In genomic region chr1:218366322-218367052, GRCh38 we compare ENCODE assay signal across 17 cellular contexts. TPM values are rescaled to one million over a fixed set of nuclear protein-coding genes. Genes with fewer than 3 reads are reported as not detected.
DNase-seq lines count a peak whose midpoint lies in the region; ATAC-seq and TF ChIP-seq lines count a peak whose summit lies in the region.
"Had no signal": no experiment of that assay in that cellular context is flagged by ENCODE, and none has a peak within 500 bp of the region (broad histone marks: within the 10 kb centered on the region; RNA-seq: fewer than 3 reads in every experiment).

No MANE protein-coding gene starts in this region.

- no peaks in the 10 kb centered on the region for H3K36me3 Mint-ChIP-seq in immature natural killer cell

- H3K27ac ChIP-seq in Panc1 (ENCODE audit: low read length) (peak overlapping the region; percentile 100), left lung (no peak overlapping the region)
- H3K27ac ChIP-seq: parathyroid adenoma had no signal

- H3K4me3 ChIP-seq in Panc1 (ENCODE audit: low read depth in 2 of 2, low read length in 2 of 2): no peak overlapping the region
- no peak overlapping the region for H3K4me3 ChIP-seq in left lung
- H3K4me3 ChIP-seq: mucosa of descending colon had no signal

- no peak overlapping the region for H3K4me3 Mint-ChIP-seq in immature natural killer cell
- H3K4me3 Mint-ChIP-seq: activated naive CD8-positive, alpha-beta T cell treated with anti-CD3 and anti-CD28 coated beads for 36 hours; central memory CD8-positive, alpha-beta T cell had no signal

- no peak overlapping the region for H3K27ac Mint-ChIP-seq in immature natural killer cell
- H3K27ac Mint-ChIP-seq: activated naive CD8-positive, alpha-beta T cell treated with anti-CD3 and anti-CD28 coated beads for 36 hours had no signal

- POLR2A ChIA-PET in Panc1 (lab: Charles Lee): interaction anchor here (0.6 kb wide), 2 partner anchors 1652 to 1891 kb away, joined by 4 to 6 read pairs; no protein-coding TSS in a partner anchor

- DNase-seq in COLO668 (lab: John Stamatoyannopoulos, UW; ENCODE audit: unreplicated experiment) (peak; percentile 92), NCI-H1092 treated with DMSO at 0.1 percent for 48 hours (lab: John Stamatoyannopoulos, UW) (peak; percentile 73), Panc1 (ENCODE audit: low read depth, low spot score) (no peak), glomerular visceral epithelial cell (ENCODE audit: extremely low spot score) (peak; percentile 74), midbrain (lab: John Stamatoyannopoulos, UW) (no peak), left lung (no peak), immature natural killer cell (no peak)
- DNase-seq: activated CD8-positive, alpha-beta memory T cell treated with anti-CD3 and anti-CD28 coated beads, Interleukin-2, amount 50 U/mL, for 48 hours; activated naive CD8-positive, alpha-beta T cell treated with anti-CD3 and anti-CD28 coated beads for 36 hours; AML-193; mucosa of descending colon; PC-3; stimulated activated CD4-positive, alpha-beta T cell treated with anti-CD3 and anti-CD28 coated beads, Interleukin-12 subunit alpha, Interleukin-12 subunit beta, amount 100 ng/mL, for 4 hours had no signal

- H3K36me3 ChIP-seq in Panc1 (ENCODE audit: control insufficient read depth, insufficient read depth, low read length) (peaks cover 2% of the 10 kb centered on the region; the same call in 1 of the 2 replicates), left lung (no peaks in the 10 kb centered on the region)

- H3K4me1 Mint-ChIP-seq in immature natural killer cell: no peaks in the 10 kb centered on the region
- H3K4me1 Mint-ChIP-seq: activated naive CD8-positive, alpha-beta T cell treated with anti-CD3 and anti-CD28 coated beads for 36 hours; central memory CD8-positive, alpha-beta T cell had no signal

- H3K27me3 ChIP-seq in Panc1 (ENCODE audit: control insufficient read depth, insufficient read depth, low read length) (no peaks in the 10 kb centered on the region), left lung (no peaks in the 10 kb centered on the region)

- no peaks in the 10 kb centered on the region for H3K9me3 Mint-ChIP-seq in immature natural killer cell
- H3K9me3 Mint-ChIP-seq: activated naive CD8-positive, alpha-beta T cell treated with anti-CD3 and anti-CD28 coated beads for 36 hours; central memory CD8-positive, alpha-beta T cell had no signal

- in situ Hi-C loops in Panc1 (cut with HindIII; ENCODE audit: low pct_unique_long_range_greater_than_20kb, low sequenced_read_pairs): no loop called here

- CTCF ChIA-PET in Panc1 (lab: Charles Lee): interaction anchor here (0.6 to 0.8 kb wide), 2 partner anchors 14 to 1614 kb away, joined by 3 to 4 read pairs; no protein-coding TSS in a partner anchor

- H3K4me1 ChIP-seq in Panc1 (ENCODE audit: control insufficient read depth, insufficient read depth, low read length) (peaks cover 91% of the 10 kb centered on the region), left lung (peaks cover 6 to 21% of the 10 kb centered on the region in 2 donors)
- H3K4me1 ChIP-seq: parathyroid adenoma had no signal

- ATAC-seq in Panc1 (peak; percentile 46), left lung (no peak), HG02870 (IDR thresholded peaks at IDR 0.05; ENCODE audit: unreplicated experiment) (no peak)
- ATAC-seq: HCT116, mucosa of descending colon, PC-3 had no signal

- H3K9me3 ChIP-seq in Panc1 (ENCODE audit: control insufficient read depth, insufficient read depth, low read depth, low read length) (no peaks in the 10 kb centered on the region), left lung (no peaks in the 10 kb centered on the region)
- H3K9me3 ChIP-seq: mucosa of descending colon had no signal

- TF ChIP-seq CTCF in Panc1 (IDR thresholded peaks at IDR 0.05) (no peak), left lung (IDR thresholded peaks at IDR 0.05) (no peak)

- H3K27me3 Mint-ChIP-seq in immature natural killer cell (ENCODE audit: low read depth in 3 of 3): no peaks in the 10 kb centered on the region
- H3K27me3 Mint-ChIP-seq: central memory CD8-positive, alpha-beta T cell had no signal

- intact Hi-C loops in Panc1 (cut with micrococcal nuclease; ENCODE audit: unreplicated experiment): no loop called here
- intact Hi-C loops in left lung (cut with DNase I): no loop called here

- no TSS peak for BruUV-seq in Panc1 (replicated peaks; lab: Mats Ljungman, UMichigan)

RNA-seq across cellular contexts. Expression of gene TGFB2, which starts 21.4 kb away (rescaled TPM):
- 58.9 TPM for total RNA-seq in Panc1 (2021; ENCODE audit: unreplicated experiment)
- 26.8 TPM for polyA plus RNA-seq in Panc1 (2012; ENCODE audit: insufficient read length)
- 10 to 100 TPM in 1 of 2 donors, 1 to 10 TPM in 1; 9.8 to 22.0 TPM for total RNA-seq in left lung
- polyA plus RNA-seq in immature natural killer cell: under 1 TPM in 1 of 3 donors, not detected in 2; 0.07 TPM

Comparison
In these comparisons a context has a peak if more than half of its experiments do, and no peak if none do; other contexts are left out.
1. DNase-seq: peak in COLO668 (single experiment), NCI-H1092 treated with DMSO at 0.1 percent for 48 hours (single experiment) and glomerular visceral epithelial cell (single experiment); none in Panc1 (single experiment), midbrain (single experiment), left lung (0 of 2) and immature natural killer cell (0 of 3).